1 cellular context compared by ENCODE assay signal in genomic region chr5:139517683-139518564, GRCh38.
TF ChIP-seq lines count a peak whose summit lies in the region.

No MANE protein-coding gene starts in this region.

TF ChIP-seq in SK-N-SH, 30 proteins besides CTCF, POLR2A, EP300 and RAD21:
- TF ChIP-seq RFX5 (IDR thresholded peaks at IDR 0.05; ENCODE audit: low read length) (no peak; the same call in 1 of the 2 replicates), USF2 (IDR thresholded peaks at IDR 0.05; ENCODE audit: borderline replicate concordance, low read depth, low read length) (no peak), RCOR1 (IDR thresholded peaks at IDR 0.05; ENCODE audit: low read length) (peak; percentile 32; the same call in 1 of the 2 replicates), GATA2 (CRISPR knock-in tag; IDR thresholded peaks at IDR 0.05) (no peak), MXI1 (IDR thresholded peaks at IDR 0.05; ENCODE audit: low read depth, low read length) (peak; percentile 56; the same call in 1 of the 2 replicates), SIN3A (IDR thresholded peaks at IDR 0.05; ENCODE audit: borderline replicate concordance, low read depth, low read length) (peak; percentile 70; the same call in 1 of the 2 replicates), POLR2AphosphoS5 (IDR thresholded peaks at IDR 0.05; ENCODE audit: low read depth, low read length) (peak; percentile 89), NFIC (IDR thresholded peaks at IDR 0.05; ENCODE audit: borderline replicate concordance) (peak; percentile 99), FOSL2 (IDR thresholded peaks at IDR 0.05; ENCODE audit: borderline replicate concordance, low read depth) (peak; percentile 59), RXRA (IDR thresholded peaks at IDR 0.05; ENCODE audit: borderline replicate concordance, low read depth) (peak; percentile 20; the same call in 1 of the 2 replicates), REST (IDR thresholded peaks at IDR 0.05; ENCODE audit: low read depth, low read length) (no peak; the same call in 1 of the 2 replicates), YY1 (IDR thresholded peaks at IDR 0.05; ENCODE audit: low read depth) (no peak), FOXM1 (IDR thresholded peaks at IDR 0.05; ENCODE audit: low read depth) (no peak), FOXJ3 (CRISPR knock-in tag; IDR thresholded peaks at IDR 0.05) (no peak), NRF1 (IDR thresholded peaks at IDR 0.05; ENCODE audit: low read depth, low read length) (peak; percentile 29; the same call in 1 of the 2 replicates), CHD2 (IDR thresholded peaks at IDR 0.05; ENCODE audit: low read length, partially characterized antibody) (no peak), USF1 (IDR thresholded peaks at IDR 0.05; ENCODE audit: borderline replicate concordance, low read depth) (no peak), GABPA (IDR thresholded peaks at IDR 0.05; ENCODE audit: low read depth) (no peak), TAF1 (IDR thresholded peaks at IDR 0.05; ENCODE audit: borderline replicate concordance, low read depth, low read length) (peak; percentile 90), MAX (IDR thresholded peaks at IDR 0.05; ENCODE audit: low read depth) (peak; percentile 73), EZH2phosphoT487 (IDR thresholded peaks at IDR 0.05; ENCODE audit: borderline replicate concordance, low read depth) (no peak), TEAD4 (IDR thresholded peaks at IDR 0.05; ENCODE audit: borderline replicate concordance, insufficient read depth) (no peak), MEF2A (IDR thresholded peaks at IDR 0.05; ENCODE audit: borderline replicate concordance, low read depth) (no peak), SMC3 (IDR thresholded peaks at IDR 0.05; ENCODE audit: low read depth, low read length) (peak; percentile 60), PBX3 (IDR thresholded peaks at IDR 0.05) (peak; percentile 23; the same call in 1 of the 2 replicates), TCF12 (IDR thresholded peaks at IDR 0.05) (peak; percentile 15; the same call in 1 of the 2 replicates), ZBTB33 (IDR thresholded peaks at IDR 0.05; ENCODE audit: borderline replicate concordance, low read depth) (no peak), ELF1 (IDR thresholded peaks at IDR 0.05) (no peak), JUND (IDR thresholded peaks at IDR 0.05) (no peak; the same call in 1 of the 2 replicates), IRF3 (IDR thresholded peaks at IDR 0.05; ENCODE audit: low read depth, low read length) (no peak)
